ENCODE assay signal across 12 cellular contexts in genomic region chr12:106195638-106196037, GRCh38. TPM values are rescaled to one million over a fixed set of nuclear protein-coding genes. Genes with fewer than 3 reads are reported as not detected.
DNase-seq lines count a peak whose midpoint lies in the region; ATAC-seq, FAIRE-seq and TF ChIP-seq lines count a peak whose summit lies in the region.
"Had no signal": no experiment of that assay in that cellular context is flagged by ENCODE, and none has a peak within 500 bp of the region (broad histone marks: within the 10 kb centered on the region; RNA-seq: fewer than 3 reads in every experiment).

No MANE protein-coding gene starts in this region.

- no peak overlapping the region for H3K9ac ChIP-seq in kidney (ENCODE audit: low read length in 2 of 2)

- DNase-seq in GM03348 (ENCODE audit: low spot score) (peak; percentile 85), cardiac fibroblast (ENCODE audit: low read depth in 2 of 2) (peak; percentile 62 to 78), kidney (peak; percentile 90), putamen (ENCODE audit: low spot score) (peak; percentile 7), NCI-H345 (lab: John Stamatoyannopoulos, UW) (no peak)
- no peak for DNase-seq in activated CD4-positive, alpha-beta T cell treated with anti-CD3 and anti-CD28 coated beads for 48 hours
- DNase-seq: activated naive CD4-positive, alpha-beta T cell treated with anti-CD3 and anti-CD28 coated beads, Interleukin-2, amount 50 U/mL, for 16 hours; Karpas-422 had no signal

- no peak for FAIRE-seq in kidney (lab: Jason Lieb, UNC)
- FAIRE-seq: D721Med had no signal

- ATAC-seq in GM21528 (IDR thresholded peaks at IDR 0.05; ENCODE audit: low FRiP score, unreplicated experiment) (no peak), GM21825 (IDR thresholded peaks at IDR 0.05; ENCODE audit: unreplicated experiment) (no peak)

- TF ChIP-seq CTCF in cardiac fibroblast (IDR thresholded peaks at IDR 0.05; ENCODE audit: low read depth, low read length) = no peak
- TF ChIP-seq CTCF in kidney (IDR thresholded peaks at IDR 0.05; ENCODE audit: borderline replicate concordance, extremely low read depth, insufficient read depth) = no peak

- H3K27ac ChIP-seq in kidney (ENCODE audit: low read depth in 2 of 2, low read length in 2 of 2) = no peak overlapping the region

- no peaks in the 10 kb centered on the region for H3K36me3 ChIP-seq in kidney (ENCODE audit: control insufficient read depth in 1 of 2, insufficient read depth in 2 of 2, low read length in 2 of 2)

- no peak overlapping the region for H3K4me3 ChIP-seq in cardiac fibroblast (replicated peaks in 1 of 2; ENCODE audit: low read depth in 2 of 2, low read length in 2 of 2)
- H3K4me3 ChIP-seq in kidney (ENCODE audit: low read length in 2 of 2) = no peak overlapping the region
- H3K4me3 ChIP-seq: skin epidermis had no signal

- intact Hi-C loops in kidney (cut with DNase I) = no loop called here

- H3K4me1 ChIP-seq in kidney (ENCODE audit: control insufficient read depth in 1 of 2, insufficient read depth in 1 of 2, low read depth in 1 of 2, low read length in 2 of 2) = peaks cover 0 to 7% of the 10 kb centered on the region in 2 donors

- no peaks in the 10 kb centered on the region for H3K9me3 ChIP-seq in kidney (ENCODE audit: control insufficient read depth in 1 of 2, low read length in 2 of 2)

RNA-seq across cellular contexts. Expression of gene CKAP4, which starts 52.2 kb away (rescaled TPM):
- total RNA-seq in kidney = 43.0 TPM
- 29.2 TPM for polyA plus RNA-seq in kidney (ENCODE audit: insufficient read depth, low read depth, low replicate concordance)

RNA-seq across cellular contexts. Expression of gene NUAK1, which starts 56.9 kb away (rescaled TPM):
- 28.8 TPM for total RNA-seq in kidney
- polyA plus RNA-seq in kidney (ENCODE audit: insufficient read depth, low read depth, low replicate concordance) = 2.9 TPM

Comparison
In these comparisons a context has a peak if more than half of its experiments do, and no peak if none do; other contexts are left out.
1. DNase-seq: peak in GM03348 (single experiment), cardiac fibroblast (2 of 2), kidney (single experiment) and putamen (single experiment); none in activated CD4-positive, alpha-beta T cell treated with anti-CD3 and anti-CD28 coated beads for 48 hours (single experiment) and NCI-H345 (single experiment).